8 cellular contexts compared by ENCODE assay signal in the genomic region with DNA sequence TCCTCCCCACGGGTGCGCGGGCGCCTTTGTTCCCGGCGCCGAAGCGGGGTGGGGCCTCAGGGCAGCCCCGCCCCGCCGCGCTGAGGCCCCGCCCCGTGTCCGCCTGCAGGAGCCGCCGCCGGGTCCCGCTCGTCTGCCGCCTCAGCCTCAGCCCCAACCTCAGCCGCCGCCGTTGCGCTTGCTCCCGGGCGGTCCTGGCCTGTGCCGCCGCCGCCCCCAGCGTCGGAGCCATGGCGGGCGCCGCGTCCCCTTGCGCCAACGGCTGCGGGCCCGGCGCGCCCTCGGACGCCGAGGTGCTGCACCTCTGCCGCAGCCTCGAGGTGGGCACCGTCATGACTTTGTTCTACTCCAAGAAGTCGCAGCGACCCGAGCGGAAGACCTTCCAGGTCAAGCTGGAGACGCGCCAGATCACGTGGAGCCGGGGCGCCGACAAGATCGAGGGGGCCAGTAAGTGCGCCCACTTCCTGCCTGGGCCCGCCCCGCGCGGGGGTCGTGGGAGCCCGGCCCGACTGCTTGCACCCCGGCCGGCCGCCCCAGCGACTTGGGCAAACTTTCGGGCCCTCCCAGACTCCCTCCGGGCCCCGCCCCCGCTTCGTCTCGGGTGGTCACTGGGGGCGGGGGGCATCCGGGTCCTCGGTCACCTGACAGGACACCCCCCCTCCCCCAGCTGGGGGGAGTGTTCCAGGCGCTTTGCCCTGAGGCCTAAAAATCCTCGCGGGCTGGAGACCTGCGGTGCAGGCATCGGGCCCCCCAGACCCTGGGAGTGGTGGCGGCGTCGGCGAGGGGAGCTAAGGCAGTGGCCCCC. TPM values are rescaled to one million over a fixed set of nuclear protein-coding genes. Genes with fewer than 3 reads are reported as not detected.
DNase-seq lines count a peak whose midpoint lies in the region; ATAC-seq and TF ChIP-seq lines count a peak whose summit lies in the region.

Gene PLCG1 (plus strand): TSS at position 132 of the 805 bp plus-strand sequence. CDS start 99 bp downstream, at position 231.

- peak within 1 kb of the TSS; percentile 91 for H2AFZ ChIP-seq in fibroblast of lung (ENCODE audit: low read length)

- ATAC-seq in GM21447 (IDR thresholded peaks at IDR 0.05; ENCODE audit: unreplicated experiment) (peak; percentile 47), Panc1 (peak; percentile 86)
- ATAC-seq in naive thymus-derived CD8-positive, alpha-beta T cell: peak; percentile 61 to 72
- ATAC-seq in stimulated activated naive B cell treated with anti-CD40 and anti-IgM and Interleukin-4, amounts not matched to agents 10 μg/mL and 1 μg/mL and 100 μg/mL, for 72 hours (replicated peaks): peak; percentile 67 to 78

- POLR2A ChIA-PET in Panc1 (lab: Charles Lee): no interaction called here
- POLR2A ChIA-PET in naive thymus-derived CD8-positive, alpha-beta T cell (lab: Charles Lee): interaction anchor here (0.7 to 16.1 kb wide), 9 partner anchors 9 to 481 kb away, joined by 3 to 734 read pairs (median 5); partner anchors contain the start of gene CHD6

- no peaks in the 10 kb centered on the region for H3K27me3 Mint-ChIP-seq in activated T-helper 1 cell treated with anti-CD3 and anti-CD28 coated beads, Interleukin-12 subunit alpha, Interleukin-12 subunit beta, Interleukin-2, Interleukin-4 antibody, amounts not matched to agents 30 ng/mL and 10 ng/mL and 1 ng/mL, durations not matched to agents 14 hours and 24 hours and 36 hours (ENCODE audit: insufficient read depth)
- H3K27me3 Mint-ChIP-seq in naive thymus-derived CD8-positive, alpha-beta T cell: no peaks in the 10 kb centered on the region
- H3K27me3 Mint-ChIP-seq in stimulated activated naive B cell treated with anti-CD40 and anti-IgM and Interleukin-4, amounts not matched to agents 10 μg/mL and 1 μg/mL and 100 μg/mL, for 72 hours: peaks cover 0 to 6% of the 10 kb centered on the region in 2 donors

- H3K4me3 Mint-ChIP-seq in activated T-helper 1 cell treated with anti-CD3 and anti-CD28 coated beads, Interleukin-12 subunit alpha, Interleukin-12 subunit beta, Interleukin-2, Interleukin-4 antibody, amounts not matched to agents 30 ng/mL and 10 ng/mL and 1 ng/mL, durations not matched to agents 14 hours and 24 hours and 36 hours: peak within 1 kb of the TSS; percentile 95
- peak within 1 kb of the TSS; percentile 90 to 99 (median 95) for H3K4me3 Mint-ChIP-seq in naive thymus-derived CD8-positive, alpha-beta T cell
- peak within 1 kb of the TSS; percentile 81 to 87 for H3K4me3 Mint-ChIP-seq in stimulated activated naive B cell treated with anti-CD40 and anti-IgM and Interleukin-4, amounts not matched to agents 10 μg/mL and 1 μg/mL and 100 μg/mL, for 72 hours

- H3K4me1 Mint-ChIP-seq in activated T-helper 1 cell treated with anti-CD3 and anti-CD28 coated beads, Interleukin-12 subunit alpha, Interleukin-12 subunit beta, Interleukin-2, Interleukin-4 antibody, amounts not matched to agents 30 ng/mL and 10 ng/mL and 1 ng/mL, durations not matched to agents 14 hours and 24 hours and 36 hours (ENCODE audit: low read depth): peaks cover 75% of the 10 kb centered on the region
- peaks cover 45 to 77% (median 64%) of the 10 kb centered on the region in 4 donors for H3K4me1 Mint-ChIP-seq in naive thymus-derived CD8-positive, alpha-beta T cell
- peaks cover 58 to 68% of the 10 kb centered on the region in 2 donors for H3K4me1 Mint-ChIP-seq in stimulated activated naive B cell treated with anti-CD40 and anti-IgM and Interleukin-4, amounts not matched to agents 10 μg/mL and 1 μg/mL and 100 μg/mL, for 72 hours

- H3K27ac ChIP-seq in Panc1 (ENCODE audit: low read length) (peak within 1 kb of the TSS; percentile 70), fibroblast of lung (ENCODE audit: insufficient read depth, low read length) (peak within 1 kb of the TSS; percentile 84)

- H3K4me3 ChIP-seq in Panc1 (ENCODE audit: low read depth in 2 of 2, low read length in 2 of 2) (peak within 1 kb of the TSS; percentile 64 to 77), fibroblast of lung (replicated peaks in 1 of 4; ENCODE audit: control extremely low read depth in 1 of 4, insufficient read depth in 1 of 4, low read depth in 3 of 4, low read length in 4 of 4) (peak within 1 kb of the TSS; percentile 66 to 87 (median 81))

- H3K79me2 ChIP-seq in fibroblast of lung (ENCODE audit: control insufficient read depth, insufficient read depth, low read length): peaks cover 46% of the 10 kb centered on the region

- no peaks in the 10 kb centered on the region for H3K9me3 ChIP-seq in Panc1 (ENCODE audit: control insufficient read depth, insufficient read depth, low read depth, low read length)
- H3K9me3 ChIP-seq in fibroblast of lung (ENCODE audit: control insufficient read depth, insufficient read depth, low read depth, low read length): no peaks in the 10 kb centered on the region

- H3K27ac Mint-ChIP-seq in activated T-helper 1 cell treated with anti-CD3 and anti-CD28 coated beads, Interleukin-12 subunit alpha, Interleukin-12 subunit beta, Interleukin-2, Interleukin-4 antibody, amounts not matched to agents 30 ng/mL and 10 ng/mL and 1 ng/mL, durations not matched to agents 14 hours and 24 hours and 36 hours: peak within 1 kb of the TSS; percentile 91
- peak within 1 kb of the TSS; percentile 92 to 99 (median 96) for H3K27ac Mint-ChIP-seq in naive thymus-derived CD8-positive, alpha-beta T cell
- peak within 1 kb of the TSS; percentile 92 for H3K27ac Mint-ChIP-seq in stimulated activated naive B cell treated with anti-CD40 and anti-IgM and Interleukin-4, amounts not matched to agents 10 μg/mL and 1 μg/mL and 100 μg/mL, for 72 hours

- in situ Hi-C loops in Caki2 (cut with HindIII; ENCODE audit: low pct_unique_long_range_greater_than_20kb, low sequenced_read_pairs): no loop called here
- in situ Hi-C loops in Panc1 (cut with HindIII; ENCODE audit: low pct_unique_long_range_greater_than_20kb, low sequenced_read_pairs): no loop called here

- no peaks in the 10 kb centered on the region for H3K9me3 Mint-ChIP-seq in activated T-helper 1 cell treated with anti-CD3 and anti-CD28 coated beads, Interleukin-12 subunit alpha, Interleukin-12 subunit beta, Interleukin-2, Interleukin-4 antibody, amounts not matched to agents 30 ng/mL and 10 ng/mL and 1 ng/mL, durations not matched to agents 14 hours and 24 hours and 36 hours
- no peaks in the 10 kb centered on the region for H3K9me3 Mint-ChIP-seq in naive thymus-derived CD8-positive, alpha-beta T cell
- no peaks in the 10 kb centered on the region for H3K9me3 Mint-ChIP-seq in stimulated activated naive B cell treated with anti-CD40 and anti-IgM and Interleukin-4, amounts not matched to agents 10 μg/mL and 1 μg/mL and 100 μg/mL, for 72 hours

- no peaks in the 10 kb centered on the region for H4K20me1 ChIP-seq in fibroblast of lung (ENCODE audit: control insufficient read depth, extremely low read depth, insufficient read depth, low read length)

- H3K4me2 ChIP-seq in fibroblast of lung (ENCODE audit: extremely low read depth, insufficient read depth, low read length): peak within 1 kb of the TSS; percentile 96

- TF ChIP-seq CTCF in Panc1 (IDR thresholded peaks at IDR 0.05): no peak
- TF ChIP-seq CTCF in fibroblast of lung (conservative IDR thresholded peaks at IDR 0.05 in 1 of 2, IDR thresholded peaks at IDR 0.05 in 1 of 2; ENCODE audit: low read depth in 1 of 2, low read length in 2 of 2): no peak

- peak within 1 kb of the TSS; percentile 97 for H3K9ac ChIP-seq in fibroblast of lung (ENCODE audit: insufficient read depth, low read length)

- H3K4me1 ChIP-seq in Panc1 (ENCODE audit: control insufficient read depth, insufficient read depth, low read length) (peaks cover 10% of the 10 kb centered on the region), fibroblast of lung (ENCODE audit: control insufficient read depth, extremely low read depth, insufficient read depth, low read length) (peaks cover 16% of the 10 kb centered on the region)

- peak; percentile 84 for DNase-seq in Caki2 (ENCODE audit: low read depth)
- peak; percentile 82 for DNase-seq in HuH-7.5 (ENCODE audit: low spot score)
- DNase-seq in Panc1 (ENCODE audit: low read depth, low spot score): no peak
- peak; percentile 76 for DNase-seq in activated T-helper 1 cell treated with anti-CD3 and anti-CD28 coated beads, Interleukin-12 subunit alpha, Interleukin-12 subunit beta, Interleukin-2, Interleukin-4 antibody, amounts not matched to agents 30 ng/mL and 10 ng/mL and 1 ng/mL, durations not matched to agents 14 hours and 24 hours and 36 hours (ENCODE audit: low spot score)
- peak; percentile 69 to 72 for DNase-seq in fibroblast of lung (ENCODE audit: low read depth in 2 of 2)
- DNase-seq in naive thymus-derived CD8-positive, alpha-beta T cell: peak; percentile 68 to 88 (median 84)
- peak; percentile 62 for DNase-seq in stimulated activated naive B cell treated with anti-CD40 and anti-IgM and Interleukin-4, amounts not matched to agents 10 μg/mL and 1 μg/mL and 100 μg/mL, for 72 hours

- H3K36me3 Mint-ChIP-seq in activated T-helper 1 cell treated with anti-CD3 and anti-CD28 coated beads, Interleukin-12 subunit alpha, Interleukin-12 subunit beta, Interleukin-2, Interleukin-4 antibody, amounts not matched to agents 30 ng/mL and 10 ng/mL and 1 ng/mL, durations not matched to agents 14 hours and 24 hours and 36 hours (ENCODE audit: low read depth): peaks cover 18% of the 10 kb centered on the region
- H3K36me3 Mint-ChIP-seq in naive thymus-derived CD8-positive, alpha-beta T cell: peaks cover 0 to 4% (median 0%) of the 10 kb centered on the region in 3 donors
- peaks cover 2 to 14% of the 10 kb centered on the region in 2 donors for H3K36me3 Mint-ChIP-seq in stimulated activated naive B cell treated with anti-CD40 and anti-IgM and Interleukin-4, amounts not matched to agents 10 μg/mL and 1 μg/mL and 100 μg/mL, for 72 hours

- no TSS peak for BruUV-seq in Panc1 (replicated peaks; lab: Mats Ljungman, UMichigan)

- H3K27me3 ChIP-seq in Panc1 (ENCODE audit: control insufficient read depth, insufficient read depth, low read length): no peaks in the 10 kb centered on the region
- H3K27me3 ChIP-seq in fibroblast of lung (ENCODE audit: control insufficient read depth, insufficient read depth, low read length): no peaks in the 10 kb centered on the region

- H3K36me3 ChIP-seq in Panc1 (ENCODE audit: control insufficient read depth, insufficient read depth, low read length) (no peaks in the 10 kb centered on the region), fibroblast of lung (ENCODE audit: control insufficient read depth, insufficient read depth, low read length) (no peaks in the 10 kb centered on the region)

- CTCF ChIA-PET in Panc1 (lab: Charles Lee): interaction anchor here (0.6 to 0.7 kb wide), 2 partner anchors 10 to 166 kb away, joined by 3 to 5 read pairs; no protein-coding TSS in a partner anchor

- intact Hi-C loops in Panc1 (cut with micrococcal nuclease; ENCODE audit: unreplicated experiment): no loop called here
- intact Hi-C loops in activated T-helper 1 cell treated with anti-CD3 and anti-CD28 coated beads, Interleukin-12 subunit alpha, Interleukin-12 subunit beta, Interleukin-2, Interleukin-4 antibody, amounts not matched to agents 30 ng/mL and 10 ng/mL and 1 ng/mL, durations not matched to agents 14 hours and 24 hours and 36 hours (cut with micrococcal nuclease): loop anchor here (1.0 to 5.0 kb wide), 5 partner anchors 35 to 555 kb away; partner anchors contain the start of genes CHD6 and TOP1

RNA-seq across cellular contexts. Expression of gene PLCG1, which starts in this region (rescaled TPM):
- 37.6 and 80.0 TPM in 2 replicates for total RNA-seq in Caki2 (2014; rRNA removed; shearing (Covaris generic); ENCODE audit: low replicate concordance)
- 159 TPM for total RNA-seq in Panc1 (2021; ENCODE audit: unreplicated experiment)
- polyA plus RNA-seq in Panc1 (2012; ENCODE audit: insufficient read length): 189 TPM
- 203 and 205 TPM in 2 replicates for total RNA-seq in activated T-helper 1 cell treated with anti-CD3 and anti-CD28 coated beads, Interleukin-12 subunit alpha, Interleukin-12 subunit beta, Interleukin-2, Interleukin-4 antibody, amounts not matched to agents 30 ng/mL and 10 ng/mL and 1 ng/mL, durations not matched to agents 14 hours and 24 hours and 36 hours
- 63.9 and 86.2 TPM in 2 replicates for total RNA-seq in fibroblast of lung
- 24.5 and 27.6 TPM in 2 replicates for polyA plus RNA-seq in fibroblast of lung
- 33.8 and 34.2 TPM in 2 replicates for polyA plus RNA-seq in fibroblast of lung (2012)
- 162 and 174 TPM in 2 replicates for polyA minus RNA-seq in fibroblast of lung (ENCODE audit: low replicate concordance)
- 100 to 1,000 TPM; 384 to 393 TPM for total RNA-seq in naive thymus-derived CD8-positive, alpha-beta T cell
- 10 to 100 TPM; 37.4 to 92.5 (median 53.2) TPM for polyA plus RNA-seq in naive thymus-derived CD8-positive, alpha-beta T cell
